ENCODE assay signal across 8 cellular contexts in the genomic region with DNA sequence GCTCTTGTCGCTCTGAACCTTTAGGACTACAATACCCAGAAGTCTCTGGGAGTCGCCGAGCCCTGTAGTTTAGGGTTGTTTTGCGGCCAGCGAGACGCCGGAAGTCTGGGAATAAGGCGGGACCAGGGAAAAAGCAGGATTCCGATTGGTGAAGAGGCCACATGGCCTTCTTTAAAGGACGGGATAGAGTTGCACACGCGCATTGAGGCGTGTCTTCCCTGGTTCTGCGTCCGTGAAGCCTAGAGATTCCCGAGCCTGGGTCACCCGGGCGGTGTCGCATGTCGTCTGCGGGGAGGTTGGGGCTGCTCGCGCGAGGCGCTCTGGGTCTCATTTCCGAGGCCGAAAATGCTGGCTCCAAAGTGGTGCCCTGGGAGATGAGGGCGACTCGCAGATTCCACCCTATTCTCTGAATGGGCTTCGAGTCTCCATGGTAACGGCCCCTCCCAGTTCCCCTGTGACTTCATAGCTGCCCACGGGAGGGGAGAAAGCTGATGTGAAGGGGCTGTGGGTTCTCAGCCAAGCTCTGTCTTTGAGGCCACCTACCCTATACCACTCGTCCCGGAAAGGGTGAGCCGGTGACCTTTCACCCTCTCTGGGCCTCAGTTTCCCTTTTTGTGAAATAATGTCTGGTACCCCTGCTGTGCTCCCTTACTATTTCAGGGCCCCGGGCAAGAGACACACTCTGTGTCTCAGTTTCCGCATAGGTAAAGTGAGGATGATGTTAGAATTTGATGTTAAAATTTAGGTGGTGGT. TPM values are rescaled to one million over a fixed set of nuclear protein-coding genes. Genes with fewer than 3 reads are reported as not detected.
A peak's percentile ranks its signal among the peaks of the same experiment; 100 is the strongest.
DNase-seq lines count a peak whose midpoint lies in the region; FAIRE-seq and TF ChIP-seq lines count a peak whose summit lies in the region.

No MANE protein-coding gene starts in this region.

- peaks cover 5% of the 10 kb centered on the region for H3K36me3 ChIP-seq in SJSA1
- peaks cover 3% of the 10 kb centered on the region for H3K36me3 ChIP-seq in neuron (ENCODE audit: insufficient read depth, low read length)

- peak; percentile 97 for DNase-seq in GM03348 (ENCODE audit: low spot score)
- peak; percentile 98 for DNase-seq in HFF-Myc (ENCODE audit: extremely low read depth, low read depth)
- DNase-seq in MV-4-11 (lab: John Stamatoyannopoulos, UW) = peak; percentile 99
- peak; percentile 96 to 99 for DNase-seq in SJSA1 (ENCODE audit: low read depth in 1 of 2, low spot score in 2 of 2)
- DNase-seq in activated naive CD4-positive, alpha-beta T cell treated with anti-CD3 and anti-CD28 coated beads for 36 hours = peak; percentile 95
- DNase-seq in frontal cortex (ENCODE audit: low spot score in 2 of 2) = peak; percentile 82 to 87
- peak; percentile 98 for DNase-seq in stromal cell of bone marrow (ENCODE audit: low read depth)

- FAIRE-seq in frontal cortex (lab: Jason Lieb, UNC) = peak; percentile 64

- CTCF ChIA-PET in activated naive CD4-positive, alpha-beta T cell treated with anti-CD3 and anti-CD28 coated beads for 36 hours (lab: Charles Lee) = interaction anchor here (1.3 to 3.0 kb wide), 2 partner anchors 33 to 62 kb away, joined by 3 to 18 read pairs; no protein-coding TSS in a partner anchor

- peaks cover 8% of the 10 kb centered on the region for H3K36me3 Mint-ChIP-seq in activated naive CD4-positive, alpha-beta T cell treated with anti-CD3 and anti-CD28 coated beads for 36 hours (ENCODE audit: low read depth)

- H3K27ac ChIP-seq in SJSA1 = peak overlapping the region; percentile 99

- H3K4me1 ChIP-seq in SJSA1 (replicated peaks) (peaks cover 5% of the 10 kb centered on the region), neuron (ENCODE audit: insufficient read depth, low read length) (peaks cover 16% of the 10 kb centered on the region)

- peaks cover 20% of the 10 kb centered on the region for H3K4me1 Mint-ChIP-seq in activated naive CD4-positive, alpha-beta T cell treated with anti-CD3 and anti-CD28 coated beads for 36 hours (ENCODE audit: low read depth)

- intact Hi-C loops in activated naive CD4-positive, alpha-beta T cell treated with anti-CD3 and anti-CD28 coated beads for 36 hours (cut with micrococcal nuclease) = loop anchor here (1.0 to 10.0 kb wide), 5 partner anchors 36 to 1060 kb away; a partner anchor contains a TSS

- no peaks in the 10 kb centered on the region for H3K27me3 ChIP-seq in SJSA1 (replicated peaks)
- no peaks in the 10 kb centered on the region for H3K27me3 ChIP-seq in neuron (ENCODE audit: insufficient read depth, low read length)

- no peaks in the 10 kb centered on the region for H3K27me3 Mint-ChIP-seq in activated naive CD4-positive, alpha-beta T cell treated with anti-CD3 and anti-CD28 coated beads for 36 hours (ENCODE audit: low read depth)

- TF ChIP-seq CTCF in HFF-Myc (IDR thresholded peaks at IDR 0.05; ENCODE audit: low read depth, low read length, missing control alignments) = no peak

- peak overlapping the region; percentile 75 for H2AFZ ChIP-seq in neuron (ENCODE audit: low read depth, low read length)

- peak overlapping the region; percentile 52 for H3K4me3 ChIP-seq in HFF-Myc (replicated peaks; ENCODE audit: low read depth, low read length)
- peak overlapping the region; percentile 63 for H3K4me3 ChIP-seq in SJSA1
- H3K4me3 ChIP-seq in neuron (ENCODE audit: low read length) = peak overlapping the region; percentile 74

- peak overlapping the region; percentile 96 for H3K27ac Mint-ChIP-seq in activated naive CD4-positive, alpha-beta T cell treated with anti-CD3 and anti-CD28 coated beads for 36 hours

- no peaks in the 10 kb centered on the region; the same call in 1 of the 2 replicates for H3K9me3 ChIP-seq in SJSA1 (replicated peaks)
- H3K9me3 ChIP-seq in neuron (ENCODE audit: low read length) = no peaks in the 10 kb centered on the region

- H3K9me3 Mint-ChIP-seq in activated naive CD4-positive, alpha-beta T cell treated with anti-CD3 and anti-CD28 coated beads for 36 hours = no peaks in the 10 kb centered on the region

- peak overlapping the region; percentile 82 for H3K4me3 Mint-ChIP-seq in activated naive CD4-positive, alpha-beta T cell treated with anti-CD3 and anti-CD28 coated beads for 36 hours

RNA-seq across cellular contexts. Expression of a gene that starts 0.6 kb away (rescaled TPM):
- total RNA-seq in SJSA1 (2014; rRNA removed; shearing (Covaris generic)) = 9.7 TPM in 1 of 2 replicates, not detected in the other
- 1 to 10 TPM; 3.7 to 4.1 TPM for total RNA-seq in activated naive CD4-positive, alpha-beta T cell treated with anti-CD3 and anti-CD28 coated beads for 36 hours
- total RNA-seq in frontal cortex = 4.1 TPM

RNA-seq across cellular contexts. Expression of a gene that starts 42.7 kb away (rescaled TPM):
- not detected in 2 replicates for total RNA-seq in SJSA1 (2014; rRNA removed; shearing (Covaris generic))
- total RNA-seq in activated naive CD4-positive, alpha-beta T cell treated with anti-CD3 and anti-CD28 coated beads for 36 hours = 1 to 10 TPM; 1.1 to 1.8 TPM
- not detected for total RNA-seq in frontal cortex

Comparison
In these comparisons a context has a peak if more than half of its experiments do, and no peak if none do; other contexts are left out.
1. Peak in every context shown above with its lines: DNase-seq, H3K4me3 ChIP-seq and H3K27ac ChIP-seq.